In genomic region chr5:163535290-163535689, GRCh38 we compare ENCODE assay signal across 27 cellular contexts. TPM values are rescaled to one million over a fixed set of nuclear protein-coding genes. Genes with fewer than 3 reads are reported as not detected.
DNase-seq lines count a peak whose midpoint lies in the region; ATAC-seq, FAIRE-seq and TF ChIP-seq lines count a peak whose summit lies in the region.
"Had no signal": no experiment of that assay in that cellular context is flagged by ENCODE, and none has a peak within 500 bp of the region (broad histone marks: within the 10 kb centered on the region; RNA-seq: fewer than 3 reads in every experiment).

No MANE protein-coding gene starts in this region.

- peaks cover 43% of the 10 kb centered on the region for H3K4me1 ChIP-seq in HUES64 (ENCODE audit: insufficient read depth, low read length)
- H3K4me1 ChIP-seq in left ventricle myocardium inferior = peaks cover 16% of the 10 kb centered on the region
- peaks cover 0 to 4% of the 10 kb centered on the region in 2 donors for H3K4me1 ChIP-seq in small intestine (ENCODE audit: control insufficient read depth in 2 of 2, insufficient read depth in 1 of 2, low read depth in 1 of 2, low read length in 1 of 2)
- H3K4me1 ChIP-seq: gastroesophageal sphincter had no signal

- no peak overlapping the region for H3K4me3 Mint-ChIP-seq in osteocyte (ENCODE audit: unreplicated experiment)
- H3K4me3 Mint-ChIP-seq: T-helper 17 cell had no signal

- no peak overlapping the region for H3K27ac Mint-ChIP-seq in osteocyte (ENCODE audit: unreplicated experiment)
- H3K27ac Mint-ChIP-seq: activated naive CD4-positive, alpha-beta T cell treated with anti-CD3 and anti-CD28 coated beads, Interleukin-2, amount 50 U/mL, for 72 hours; activated T-helper 2 cell treated with anti-CD3 and anti-CD28 coated beads, Interferon-gamma antibody, Interleukin-2, Interleukin-4, amounts not matched to agents 10 μg/mL and 5 μg/mL and 100 μg/mL, durations not matched to agents 14 hours and 24 hours and 36 hours; T-helper 17 cell had no signal

- ATAC-seq in GM18511 (IDR thresholded peaks at IDR 0.05; ENCODE audit: unreplicated experiment) = peak; percentile 51
- ATAC-seq: activated naive CD4-positive, alpha-beta T cell treated with anti-CD3 and anti-CD28 coated beads, Interleukin-2, amount 50 U/mL, for 72 hours; gastroesophageal sphincter; PC-3; sciatic nerve; T-helper 17 cell had no signal

- H3K9ac ChIP-seq in HUES64 (ENCODE audit: low read depth, low read length) = no peak overlapping the region
- H3K9ac ChIP-seq: SK-N-SH had no signal

- no peak for DNase-seq in left ventricle myocardium inferior
- peak; percentile 40 for DNase-seq in small intestine
- no peak for DNase-seq in GM13977 (ENCODE audit: low spot score)
- DNase-seq in NCI-H2196 (lab: John Stamatoyannopoulos, UW; ENCODE audit: unreplicated experiment) = no peak
- no peak for DNase-seq in osteocyte (ENCODE audit: extremely low spot score, unreplicated experiment)
- DNase-seq: activated CD4-positive, alpha-beta T cell treated with anti-CD3 and anti-CD28 coated beads for 1 hour; C1 segment of cervical spinal cord; DMS53; GOT3; hippocampal formation; NCI-H1930; NCI-H524 treated with DMSO at 0.1 percent for 48 hours; NK-92 treated with Interleukin-12 subunit alpha and Interleukin-12 subunit beta, amount 100 ng/mL, for 24 hours; PC-3; SK-N-SH; stimulated activated CD4-positive, alpha-beta T cell treated with anti-CD3 and anti-CD28 coated beads, Interleukin-4, amount 100 ng/mL, for 24 hours; T-helper 17 cell; tibial artery had no signal

- H3K36me3 Mint-ChIP-seq in osteocyte (ENCODE audit: unreplicated experiment) = no peaks in the 10 kb centered on the region

- intact Hi-C loops in left ventricle myocardium inferior (cut with micrococcal nuclease) = no loop called here

- in situ Hi-C loops in GM13977 (cut with MboI; ENCODE audit: low pct_unique_long_range_greater_than_20kb, low sequenced_read_pairs, unreplicated experiment) = no loop called here

- no peaks in the 10 kb centered on the region for H3K9me3 Mint-ChIP-seq in osteocyte (ENCODE audit: unreplicated experiment)
- H3K9me3 Mint-ChIP-seq: activated naive CD4-positive, alpha-beta T cell treated with anti-CD3 and anti-CD28 coated beads, Interleukin-2, amount 50 U/mL, for 72 hours; activated T-helper 2 cell treated with anti-CD3 and anti-CD28 coated beads, Interferon-gamma antibody, Interleukin-2, Interleukin-4, amounts not matched to agents 10 μg/mL and 5 μg/mL and 100 μg/mL, durations not matched to agents 14 hours and 24 hours and 36 hours had no signal

- 94% methylated on average over 3 of the region's 3 CpGs for WGBS in HUES64
- 15 to 47% (median 28%) methylated on average over 3 of the region's 3 CpGs for WGBS in small intestine, 3 donors

- H3K4me1 Mint-ChIP-seq in osteocyte (ENCODE audit: unreplicated experiment) = no peaks in the 10 kb centered on the region

- peaks cover 51% of the 10 kb centered on the region for H3K27me3 Mint-ChIP-seq in osteocyte (ENCODE audit: unreplicated experiment)

- H3K36me3 ChIP-seq in HUES64 (ENCODE audit: insufficient read depth, low read length) = no peaks in the 10 kb centered on the region
- no peaks in the 10 kb centered on the region for H3K36me3 ChIP-seq in left ventricle myocardium inferior
- no peaks in the 10 kb centered on the region for H3K36me3 ChIP-seq in small intestine (ENCODE audit: control insufficient read depth in 2 of 2, insufficient read depth in 2 of 2, low read length in 2 of 2)
- H3K36me3 ChIP-seq: gastroesophageal sphincter, tibial artery had no signal

- no peak for TF ChIP-seq CTCF in left ventricle myocardium inferior (IDR thresholded peaks at IDR 0.05; ENCODE audit: borderline replicate concordance)
- no peak for TF ChIP-seq CTCF in GM13977 (IDR thresholded peaks at IDR 0.05; ENCODE audit: extremely low read depth, insufficient read depth, missing control alignments)
- TF ChIP-seq CTCF in osteocyte (IDR thresholded peaks at IDR 0.05) = no peak

- H3K9me3 ChIP-seq in HUES64 (ENCODE audit: insufficient read depth, low read depth, low read length) = no peaks in the 10 kb centered on the region
- H3K9me3 ChIP-seq in left ventricle myocardium inferior (replicated peaks) = no peaks in the 10 kb centered on the region
- no peaks in the 10 kb centered on the region for H3K9me3 ChIP-seq in small intestine (ENCODE audit: control insufficient read depth, low read depth)
- H3K9me3 ChIP-seq: gastroesophageal sphincter, SK-N-SH, tibial artery had no signal

- peak overlapping the region; percentile 84; the same call in 1 of the 2 replicates for H3K27ac ChIP-seq in HUES64 (ENCODE audit: low read depth, low read length)
- H3K27ac ChIP-seq in left ventricle myocardium inferior (replicated peaks) = peak overlapping the region; percentile 64
- peak overlapping the region in 1 of 2 donors; percentile 52 for H3K27ac ChIP-seq in small intestine (ENCODE audit: low read depth in 1 of 2, low read length in 1 of 2)
- H3K27ac ChIP-seq: gastroesophageal sphincter, tibial artery had no signal

- no peak for FAIRE-seq in small intestine (lab: Jason Lieb, UNC)
- FAIRE-seq: G401.6, GM19239, TTC549 had no signal

- no peak overlapping the region for H3K4me3 ChIP-seq in HUES64 (ENCODE audit: low read length)
- H3K4me3 ChIP-seq in left ventricle myocardium inferior = no peak overlapping the region
- no peak overlapping the region for H3K4me3 ChIP-seq in small intestine (ENCODE audit: low read depth in 1 of 2, low read length in 2 of 2)
- H3K4me3 ChIP-seq: gastroesophageal sphincter, tibial artery had no signal

- H3K27me3 ChIP-seq in HUES64 (ENCODE audit: insufficient read depth, low read length) (no peaks in the 10 kb centered on the region), left ventricle myocardium inferior (ENCODE audit: low read depth) (no peaks in the 10 kb centered on the region), small intestine (ENCODE audit: control insufficient read depth in 2 of 2, insufficient read depth in 2 of 2, low read length in 2 of 2) (no peaks in the 10 kb centered on the region)
- H3K27me3 ChIP-seq: gastroesophageal sphincter, tibial artery had no signal

RNA-seq across cellular contexts. Expression of gene MAT2B, which starts 29.9 kb away (rescaled TPM):
- polyA plus RNA-seq in HUES64 (2013, experiment 1 of 2) = 46.4 TPM
- polyA plus RNA-seq in HUES64 (2013, experiment 2 of 2) = 53.9 TPM
- total RNA-seq in left ventricle myocardium inferior (69.2 TPM), osteocyte (45.9 and 47.0 TPM in 2 replicates)
- polyA plus RNA-seq in small intestine = 10 to 100 TPM; 71.5 to 89.9 (median 76.2) TPM
